1 cellular context compared by ENCODE assay signal in the genomic region with DNA sequence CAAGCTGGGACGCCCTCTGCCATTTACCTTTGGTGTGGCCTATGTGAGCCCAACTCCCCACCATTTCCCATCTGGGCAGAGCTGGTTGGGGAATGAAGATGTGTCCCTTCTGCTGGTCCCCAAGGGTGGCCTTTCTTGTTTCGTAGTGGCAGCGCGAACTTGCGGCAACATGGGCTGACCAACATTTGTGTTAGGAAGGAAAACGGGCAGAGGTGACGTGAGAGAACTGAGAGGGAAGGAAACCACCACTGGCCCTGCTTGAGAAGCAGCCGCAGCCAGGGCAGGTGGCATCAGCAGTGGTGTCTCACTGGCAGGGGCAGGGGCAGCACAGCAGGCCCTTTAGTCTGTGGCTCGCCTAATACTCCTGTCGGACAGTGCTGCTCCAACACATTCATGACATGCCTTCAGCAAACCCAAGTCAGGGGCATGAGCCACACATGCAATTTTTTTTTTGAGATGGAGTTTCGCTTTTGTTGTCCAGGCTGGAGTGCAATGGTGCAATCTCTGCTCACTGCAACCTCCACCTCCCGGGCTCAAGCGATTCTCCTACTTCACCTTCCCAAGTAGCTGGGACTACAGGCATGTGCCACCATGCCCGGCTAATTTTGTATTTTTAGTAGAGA.
TF ChIP-seq lines count a peak whose summit lies in the region.

No MANE protein-coding gene starts in this region.

TF ChIP-seq in K562, 482 proteins besides CTCF, POLR2A, EP300 and RAD21 (continues in another document):
- TF ChIP-seq CEBPZ (IDR thresholded peaks at IDR 0.05; ENCODE audit: borderline replicate concordance, low read depth, low read length) (no peak), POLR2G (IDR thresholded peaks at IDR 0.05; ENCODE audit: low read depth, low read length) (no peak), ZNF395 (CRISPR knock-in tag; IDR thresholded peaks at IDR 0.05) (no peak), ZNF583 (CRISPR knock-in tag; IDR thresholded peaks at IDR 0.05) (no peak), CREB1 (IDR thresholded peaks at IDR 0.05) (no peak), CREB1 (CRISPR knock-in tag; IDR thresholded peaks at IDR 0.05) (no peak), ZBED1 (IDR thresholded peaks at IDR 0.05) (no peak), MEF2D (tag; conservative IDR thresholded peaks at IDR 0.05; ENCODE audit: low read depth) (no peak), GATA2 (CRISPR knock-in tag; IDR thresholded peaks at IDR 0.05) (no peak), ZNF551 (CRISPR knock-in tag; IDR thresholded peaks at IDR 0.05) (no peak), BRD9 (IDR thresholded peaks at IDR 0.05; ENCODE audit: low read depth, partially characterized antibody) (no peak), KHSRP (IDR thresholded peaks at IDR 0.05) (no peak), ZBTB9 (CRISPR knock-in tag; IDR thresholded peaks at IDR 0.05) (peak; percentile 50; the same call in 1 of the 2 replicates), E2F3 (CRISPR knock-in tag; IDR thresholded peaks at IDR 0.05) (no peak), ZNF561 (CRISPR knock-in tag; conservative IDR thresholded peaks at IDR 0.05) (no peak), TCF7 (IDR thresholded peaks at IDR 0.05; ENCODE audit: borderline replicate concordance) (no peak)
- TF ChIP-seq, protein P1, sequence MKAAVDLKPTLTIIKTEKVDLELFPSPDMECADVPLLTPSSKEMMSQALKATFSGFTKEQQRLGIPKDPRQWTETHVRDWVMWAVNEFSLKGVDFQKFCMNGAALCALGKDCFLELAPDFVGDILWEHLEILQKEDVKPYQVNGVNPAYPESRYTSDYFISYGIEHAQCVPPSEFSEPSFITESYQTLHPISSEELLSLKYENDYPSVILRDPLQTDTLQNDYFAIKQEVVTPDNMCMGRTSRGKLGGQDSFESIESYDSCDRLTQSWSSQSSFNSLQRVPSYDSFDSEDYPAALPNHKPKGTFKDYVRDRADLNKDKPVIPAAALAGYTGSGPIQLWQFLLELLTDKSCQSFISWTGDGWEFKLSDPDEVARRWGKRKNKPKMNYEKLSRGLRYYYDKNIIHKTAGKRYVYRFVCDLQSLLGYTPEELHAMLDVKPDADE (conservative IDR thresholded peaks at IDR 0.05; ENCODE audit: control insufficient read depth, low read depth, low read length), result no peak
- TF ChIP-seq, protein P2, sequence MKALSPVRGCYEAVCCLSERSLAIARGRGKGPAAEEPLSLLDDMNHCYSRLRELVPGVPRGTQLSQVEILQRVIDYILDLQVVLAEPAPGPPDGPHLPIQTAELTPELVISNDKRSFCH (CRISPR knock-in tag; IDR thresholded peaks at IDR 0.05), result no peak
- TF ChIP-seq, protein P2 (tag; IDR thresholded peaks at IDR 0.05), result 0 out of 2 replicates have a peak, but pooled peaks have one; percentile 42
- TF ChIP-seq, protein P3, sequence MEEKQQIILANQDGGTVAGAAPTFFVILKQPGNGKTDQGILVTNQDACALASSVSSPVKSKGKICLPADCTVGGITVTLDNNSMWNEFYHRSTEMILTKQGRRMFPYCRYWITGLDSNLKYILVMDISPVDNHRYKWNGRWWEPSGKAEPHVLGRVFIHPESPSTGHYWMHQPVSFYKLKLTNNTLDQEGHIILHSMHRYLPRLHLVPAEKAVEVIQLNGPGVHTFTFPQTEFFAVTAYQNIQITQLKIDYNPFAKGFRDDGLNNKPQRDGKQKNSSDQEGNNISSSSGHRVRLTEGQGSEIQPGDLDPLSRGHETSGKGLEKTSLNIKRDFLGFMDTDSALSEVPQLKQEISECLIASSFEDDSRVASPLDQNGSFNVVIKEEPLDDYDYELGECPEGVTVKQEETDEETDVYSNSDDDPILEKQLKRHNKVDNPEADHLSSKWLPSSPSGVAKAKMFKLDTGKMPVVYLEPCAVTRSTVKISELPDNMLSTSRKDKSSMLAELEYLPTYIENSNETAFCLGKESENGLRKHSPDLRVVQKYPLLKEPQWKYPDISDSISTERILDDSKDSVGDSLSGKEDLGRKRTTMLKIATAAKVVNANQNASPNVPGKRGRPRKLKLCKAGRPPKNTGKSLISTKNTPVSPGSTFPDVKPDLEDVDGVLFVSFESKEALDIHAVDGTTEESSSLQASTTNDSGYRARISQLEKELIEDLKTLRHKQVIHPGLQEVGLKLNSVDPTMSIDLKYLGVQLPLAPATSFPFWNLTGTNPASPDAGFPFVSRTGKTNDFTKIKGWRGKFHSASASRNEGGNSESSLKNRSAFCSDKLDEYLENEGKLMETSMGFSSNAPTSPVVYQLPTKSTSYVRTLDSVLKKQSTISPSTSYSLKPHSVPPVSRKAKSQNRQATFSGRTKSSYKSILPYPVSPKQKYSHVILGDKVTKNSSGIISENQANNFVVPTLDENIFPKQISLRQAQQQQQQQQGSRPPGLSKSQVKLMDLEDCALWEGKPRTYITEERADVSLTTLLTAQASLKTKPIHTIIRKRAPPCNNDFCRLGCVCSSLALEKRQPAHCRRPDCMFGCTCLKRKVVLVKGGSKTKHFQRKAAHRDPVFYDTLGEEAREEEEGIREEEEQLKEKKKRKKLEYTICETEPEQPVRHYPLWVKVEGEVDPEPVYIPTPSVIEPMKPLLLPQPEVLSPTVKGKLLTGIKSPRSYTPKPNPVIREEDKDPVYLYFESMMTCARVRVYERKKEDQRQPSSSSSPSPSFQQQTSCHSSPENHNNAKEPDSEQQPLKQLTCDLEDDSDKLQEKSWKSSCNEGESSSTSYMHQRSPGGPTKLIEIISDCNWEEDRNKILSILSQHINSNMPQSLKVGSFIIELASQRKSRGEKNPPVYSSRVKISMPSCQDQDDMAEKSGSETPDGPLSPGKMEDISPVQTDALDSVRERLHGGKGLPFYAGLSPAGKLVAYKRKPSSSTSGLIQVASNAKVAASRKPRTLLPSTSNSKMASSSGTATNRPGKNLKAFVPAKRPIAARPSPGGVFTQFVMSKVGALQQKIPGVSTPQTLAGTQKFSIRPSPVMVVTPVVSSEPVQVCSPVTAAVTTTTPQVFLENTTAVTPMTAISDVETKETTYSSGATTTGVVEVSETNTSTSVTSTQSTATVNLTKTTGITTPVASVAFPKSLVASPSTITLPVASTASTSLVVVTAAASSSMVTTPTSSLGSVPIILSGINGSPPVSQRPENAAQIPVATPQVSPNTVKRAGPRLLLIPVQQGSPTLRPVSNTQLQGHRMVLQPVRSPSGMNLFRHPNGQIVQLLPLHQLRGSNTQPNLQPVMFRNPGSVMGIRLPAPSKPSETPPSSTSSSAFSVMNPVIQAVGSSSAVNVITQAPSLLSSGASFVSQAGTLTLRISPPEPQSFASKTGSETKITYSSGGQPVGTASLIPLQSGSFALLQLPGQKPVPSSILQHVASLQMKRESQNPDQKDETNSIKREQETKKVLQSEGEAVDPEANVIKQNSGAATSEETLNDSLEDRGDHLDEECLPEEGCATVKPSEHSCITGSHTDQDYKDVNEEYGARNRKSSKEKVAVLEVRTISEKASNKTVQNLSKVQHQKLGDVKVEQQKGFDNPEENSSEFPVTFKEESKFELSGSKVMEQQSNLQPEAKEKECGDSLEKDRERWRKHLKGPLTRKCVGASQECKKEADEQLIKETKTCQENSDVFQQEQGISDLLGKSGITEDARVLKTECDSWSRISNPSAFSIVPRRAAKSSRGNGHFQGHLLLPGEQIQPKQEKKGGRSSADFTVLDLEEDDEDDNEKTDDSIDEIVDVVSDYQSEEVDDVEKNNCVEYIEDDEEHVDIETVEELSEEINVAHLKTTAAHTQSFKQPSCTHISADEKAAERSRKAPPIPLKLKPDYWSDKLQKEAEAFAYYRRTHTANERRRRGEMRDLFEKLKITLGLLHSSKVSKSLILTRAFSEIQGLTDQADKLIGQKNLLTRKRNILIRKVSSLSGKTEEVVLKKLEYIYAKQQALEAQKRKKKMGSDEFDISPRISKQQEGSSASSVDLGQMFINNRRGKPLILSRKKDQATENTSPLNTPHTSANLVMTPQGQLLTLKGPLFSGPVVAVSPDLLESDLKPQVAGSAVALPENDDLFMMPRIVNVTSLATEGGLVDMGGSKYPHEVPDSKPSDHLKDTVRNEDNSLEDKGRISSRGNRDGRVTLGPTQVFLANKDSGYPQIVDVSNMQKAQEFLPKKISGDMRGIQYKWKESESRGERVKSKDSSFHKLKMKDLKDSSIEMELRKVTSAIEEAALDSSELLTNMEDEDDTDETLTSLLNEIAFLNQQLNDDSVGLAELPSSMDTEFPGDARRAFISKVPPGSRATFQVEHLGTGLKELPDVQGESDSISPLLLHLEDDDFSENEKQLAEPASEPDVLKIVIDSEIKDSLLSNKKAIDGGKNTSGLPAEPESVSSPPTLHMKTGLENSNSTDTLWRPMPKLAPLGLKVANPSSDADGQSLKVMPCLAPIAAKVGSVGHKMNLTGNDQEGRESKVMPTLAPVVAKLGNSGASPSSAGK (IDR thresholded peaks at IDR 0.05), result no peak
- TF ChIP-seq, protein P4, sequence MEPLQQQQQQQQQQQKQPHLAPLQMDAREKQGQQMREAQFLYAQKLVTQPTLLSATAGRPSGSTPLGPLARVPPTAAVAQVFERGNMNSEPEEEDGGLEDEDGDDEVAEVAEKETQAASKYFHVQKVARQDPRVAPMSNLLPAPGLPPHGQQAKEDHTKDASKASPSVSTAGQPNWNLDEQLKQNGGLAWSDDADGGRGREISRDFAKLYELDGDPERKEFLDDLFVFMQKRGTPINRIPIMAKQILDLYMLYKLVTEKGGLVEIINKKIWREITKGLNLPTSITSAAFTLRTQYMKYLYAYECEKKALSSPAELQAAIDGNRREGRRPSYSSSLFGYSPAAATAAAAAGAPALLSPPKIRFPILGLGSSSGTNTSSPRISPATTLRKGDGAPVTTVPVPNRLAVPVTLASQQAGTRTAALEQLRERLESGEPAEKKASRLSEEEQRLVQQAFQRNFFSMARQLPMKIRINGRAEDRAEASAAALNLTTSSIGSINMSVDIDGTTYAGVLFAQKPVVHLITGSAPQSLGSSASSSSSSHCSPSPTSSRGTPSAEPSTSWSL (CRISPR knock-in tag; IDR thresholded peaks at IDR 0.05; ENCODE audit: borderline replicate concordance), result 0 out of 2 replicates have a peak, but pooled peaks have one; percentile 58
- TF ChIP-seq, protein P5, sequence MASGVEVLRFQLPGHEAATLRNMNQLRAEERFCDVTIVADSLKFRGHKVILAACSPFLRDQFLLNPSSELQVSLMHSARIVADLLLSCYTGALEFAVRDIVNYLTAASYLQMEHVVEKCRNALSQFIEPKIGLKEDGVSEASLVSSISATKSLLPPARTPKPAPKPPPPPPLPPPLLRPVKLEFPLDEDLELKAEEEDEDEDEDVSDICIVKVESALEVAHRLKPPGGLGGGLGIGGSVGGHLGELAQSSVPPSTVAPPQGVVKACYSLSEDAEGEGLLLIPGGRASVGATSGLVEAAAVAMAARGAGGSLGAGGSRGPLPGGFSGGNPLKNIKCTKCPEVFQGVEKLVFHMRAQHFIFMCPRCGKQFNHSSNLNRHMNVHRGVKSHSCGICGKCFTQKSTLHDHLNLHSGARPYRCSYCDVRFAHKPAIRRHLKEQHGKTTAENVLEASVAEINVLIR (CRISPR knock-in tag; IDR thresholded peaks at IDR 0.05), result 0 out of 2 replicates have a peak, but pooled peaks have one; percentile 16
- TF ChIP-seq, protein P6, sequence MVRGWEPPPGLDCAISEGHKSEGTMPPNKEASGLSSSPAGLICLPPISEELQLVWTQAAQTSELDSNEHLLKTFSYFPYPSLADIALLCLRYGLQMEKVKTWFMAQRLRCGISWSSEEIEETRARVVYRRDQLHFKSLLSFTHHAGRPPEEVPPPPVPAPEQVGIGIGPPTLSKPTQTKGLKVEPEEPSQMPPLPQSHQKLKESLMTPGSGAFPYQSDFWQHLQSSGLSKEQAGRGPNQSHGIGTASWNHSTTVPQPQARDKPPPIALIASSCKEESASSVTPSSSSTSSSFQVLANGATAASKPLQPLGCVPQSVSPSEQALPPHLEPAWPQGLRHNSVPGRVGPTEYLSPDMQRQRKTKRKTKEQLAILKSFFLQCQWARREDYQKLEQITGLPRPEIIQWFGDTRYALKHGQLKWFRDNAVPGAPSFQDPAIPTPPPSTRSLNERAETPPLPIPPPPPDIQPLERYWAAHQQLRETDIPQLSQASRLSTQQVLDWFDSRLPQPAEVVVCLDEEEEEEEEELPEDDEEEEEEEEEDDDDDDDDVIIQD (CRISPR knock-in tag; IDR thresholded peaks at IDR 0.05), result 0 out of 2 replicates have a peak, but pooled peaks have one; percentile 50
